In the genomic region with DNA sequence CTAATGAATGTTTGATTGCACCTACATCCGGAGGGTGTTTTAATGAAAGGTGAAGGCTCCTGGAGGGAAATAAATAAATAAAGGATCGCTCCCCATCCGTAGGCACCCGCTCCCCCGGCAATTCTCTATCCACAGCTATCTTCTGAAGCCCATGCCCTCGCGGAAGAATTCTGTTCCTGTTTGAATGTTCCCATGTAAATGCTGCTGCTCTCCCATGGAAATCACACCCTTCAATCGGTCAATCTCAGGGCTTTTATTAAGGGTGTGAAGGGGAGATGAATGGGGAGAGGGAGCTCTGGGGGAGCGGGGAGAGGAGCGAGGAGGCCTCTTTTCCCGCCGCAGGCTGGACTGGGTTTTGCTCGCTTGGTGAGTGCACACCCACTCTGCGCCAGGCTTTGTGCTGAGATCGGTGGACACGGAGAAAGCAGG, we compare ENCODE assay signal across 9 cellular contexts. TPM values are rescaled to one million over a fixed set of nuclear protein-coding genes. Genes with fewer than 3 reads are reported as not detected.
DNase-seq lines count a peak whose midpoint lies in the region; ATAC-seq and TF ChIP-seq lines count a peak whose summit lies in the region.
"Had no signal": no experiment of that assay in that cellular context is flagged by ENCODE, and none has a peak within 500 bp of the region (broad histone marks: within the 10 kb centered on the region; RNA-seq: fewer than 3 reads in every experiment).

No MANE protein-coding gene starts in this region.

- no peak overlapping the region for H3K27ac Mint-ChIP-seq in activated T-cell treated with anti-CD3 and anti-CD28 coated beads, Interleukin-2, amount 50 U/mL, for 24 hours
- H3K27ac Mint-ChIP-seq in WTC11, result no peak overlapping the region

- peaks cover 17% of the 10 kb centered on the region for H3K4me1 ChIP-seq in stomach smooth muscle (ENCODE audit: control insufficient read depth, insufficient read depth, low read length)

- H3K9me3 ChIP-seq in stomach smooth muscle (ENCODE audit: control insufficient read depth in 2 of 2, low read length in 2 of 2), result no peaks in the 10 kb centered on the region

- TF ChIP-seq CTCF in WTC11 (IDR thresholded peaks at IDR 0.05), result no peak

- peaks cover 21% of the 10 kb centered on the region for H3K4me1 Mint-ChIP-seq in activated T-cell treated with anti-CD3 and anti-CD28 coated beads, Interleukin-2, amount 50 U/mL, for 24 hours (ENCODE audit: low read depth)
- H3K4me1 Mint-ChIP-seq in WTC11, result peaks cover 11% of the 10 kb centered on the region

- peak overlapping the region; percentile 31 for H3K4me3 Mint-ChIP-seq in activated T-cell treated with anti-CD3 and anti-CD28 coated beads, Interleukin-2, amount 50 U/mL, for 24 hours
- no peak overlapping the region for H3K4me3 Mint-ChIP-seq in WTC11

- CTCF ChIA-PET in WTC11 (lab: Charles Lee), result interaction anchor here (0.6 to 4.9 kb wide), 37 partner anchors 10 to 1348 kb away, joined by 3 to 116 read pairs (median 7); a partner anchor contains a TSS

- H3K4me3 ChIP-seq in stomach smooth muscle (ENCODE audit: low read length in 2 of 2), result peak overlapping the region; percentile 72 to 77

- H3K36me3 ChIP-seq in stomach smooth muscle (ENCODE audit: control insufficient read depth in 2 of 2, insufficient read depth in 2 of 2, low read length in 2 of 2), result no peaks in the 10 kb centered on the region

- POLR2A ChIA-PET in WTC11 (lab: Charles Lee), result interaction anchor here (0.5 to 1.6 kb wide), 4 partner anchors 52 to 220 kb away, joined by 3 to 4 read pairs (median 4); a partner anchor contains a TSS

- H3K27ac ChIP-seq in angular gyrus (ENCODE audit: low read depth, low read length) (peak overlapping the region; percentile 42), stomach smooth muscle (ENCODE audit: low read length) (no peak overlapping the region)

- no peaks in the 10 kb centered on the region for H3K9me3 Mint-ChIP-seq in activated T-cell treated with anti-CD3 and anti-CD28 coated beads, Interleukin-2, amount 50 U/mL, for 24 hours
- H3K9me3 Mint-ChIP-seq in WTC11, result no peaks in the 10 kb centered on the region

- H3K27me3 ChIP-seq in stomach smooth muscle (ENCODE audit: control insufficient read depth in 1 of 2, insufficient read depth in 2 of 2, low read length in 2 of 2), result peaks cover 47 to 51% of the 10 kb centered on the region in 2 donors

- H3K36me3 Mint-ChIP-seq in activated T-cell treated with anti-CD3 and anti-CD28 coated beads, Interleukin-2, amount 50 U/mL, for 24 hours (ENCODE audit: low read depth), result no peaks in the 10 kb centered on the region
- H3K36me3 Mint-ChIP-seq in WTC11, result no peaks in the 10 kb centered on the region

- H3K27me3 Mint-ChIP-seq in activated T-cell treated with anti-CD3 and anti-CD28 coated beads, Interleukin-2, amount 50 U/mL, for 24 hours, result peaks cover 34% of the 10 kb centered on the region
- peaks cover 6% of the 10 kb centered on the region for H3K27me3 Mint-ChIP-seq in WTC11 (ENCODE audit: low read depth)

- peak overlapping the region in 1 of 2 donors; percentile 43 for H3K9ac ChIP-seq in stomach smooth muscle (ENCODE audit: low read length in 2 of 2)

- DNase-seq in activated T-cell treated with anti-CD3 and anti-CD28 coated beads, Interleukin-2, amount 50 U/mL, for 24 hours, result no peak
- no peak for DNase-seq in activated T-cell treated with anti-CD3 and anti-CD28 coated beads for 4 hours
- DNase-seq in left kidney (ENCODE audit: low read depth, low spot score), result peak; percentile 49
- DNase-seq in activated effector memory CD4-positive, alpha-beta T cell treated with Interleukin-2 at 50 U/mL for 16 hours, result no peak
- no peak for DNase-seq in WTC11 (ENCODE audit: low spot score)
- DNase-seq: erythroblast had no signal

- ATAC-seq in WTC11, result no peak; the same call in 1 of the 2 replicates
- ATAC-seq in HG03280 (IDR thresholded peaks at IDR 0.05; ENCODE audit: unreplicated experiment), result no peak

TF ChIP-seq in WTC11, 78 proteins besides CTCF, POLR2A, EP300 and RAD21:
- TF ChIP-seq SP1 (CRISPR knock-in tag; conservative IDR thresholded peaks at IDR 0.05) (no peak), TCF7 (CRISPR knock-in tag; IDR thresholded peaks at IDR 0.05; ENCODE audit: low read depth) (no peak), KAT7 (CRISPR knock-in tag; IDR thresholded peaks at IDR 0.05; ENCODE audit: borderline replicate concordance) (no peak), NFATC4 (CRISPR knock-in tag; IDR thresholded peaks at IDR 0.05) (no peak), ZNF121 (CRISPR knock-in tag; IDR thresholded peaks at IDR 0.05) (no peak), SMAD3 (CRISPR knock-in tag; IDR thresholded peaks at IDR 0.05; ENCODE audit: borderline replicate concordance) (no peak), ZNF423 (CRISPR knock-in tag; IDR thresholded peaks at IDR 0.05) (no peak)
- TF ChIP-seq, protein P1, sequence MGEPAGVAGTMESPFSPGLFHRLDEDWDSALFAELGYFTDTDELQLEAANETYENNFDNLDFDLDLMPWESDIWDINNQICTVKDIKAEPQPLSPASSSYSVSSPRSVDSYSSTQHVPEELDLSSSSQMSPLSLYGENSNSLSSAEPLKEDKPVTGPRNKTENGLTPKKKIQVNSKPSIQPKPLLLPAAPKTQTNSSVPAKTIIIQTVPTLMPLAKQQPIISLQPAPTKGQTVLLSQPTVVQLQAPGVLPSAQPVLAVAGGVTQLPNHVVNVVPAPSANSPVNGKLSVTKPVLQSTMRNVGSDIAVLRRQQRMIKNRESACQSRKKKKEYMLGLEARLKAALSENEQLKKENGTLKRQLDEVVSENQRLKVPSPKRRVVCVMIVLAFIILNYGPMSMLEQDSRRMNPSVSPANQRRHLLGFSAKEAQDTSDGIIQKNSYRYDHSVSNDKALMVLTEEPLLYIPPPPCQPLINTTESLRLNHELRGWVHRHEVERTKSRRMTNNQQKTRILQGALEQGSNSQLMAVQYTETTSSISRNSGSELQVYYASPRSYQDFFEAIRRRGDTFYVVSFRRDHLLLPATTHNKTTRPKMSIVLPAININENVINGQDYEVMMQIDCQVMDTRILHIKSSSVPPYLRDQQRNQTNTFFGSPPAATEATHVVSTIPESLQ (CRISPR knock-in tag; IDR thresholded peaks at IDR 0.05), result no peak
- TF ChIP-seq, protein P2, sequence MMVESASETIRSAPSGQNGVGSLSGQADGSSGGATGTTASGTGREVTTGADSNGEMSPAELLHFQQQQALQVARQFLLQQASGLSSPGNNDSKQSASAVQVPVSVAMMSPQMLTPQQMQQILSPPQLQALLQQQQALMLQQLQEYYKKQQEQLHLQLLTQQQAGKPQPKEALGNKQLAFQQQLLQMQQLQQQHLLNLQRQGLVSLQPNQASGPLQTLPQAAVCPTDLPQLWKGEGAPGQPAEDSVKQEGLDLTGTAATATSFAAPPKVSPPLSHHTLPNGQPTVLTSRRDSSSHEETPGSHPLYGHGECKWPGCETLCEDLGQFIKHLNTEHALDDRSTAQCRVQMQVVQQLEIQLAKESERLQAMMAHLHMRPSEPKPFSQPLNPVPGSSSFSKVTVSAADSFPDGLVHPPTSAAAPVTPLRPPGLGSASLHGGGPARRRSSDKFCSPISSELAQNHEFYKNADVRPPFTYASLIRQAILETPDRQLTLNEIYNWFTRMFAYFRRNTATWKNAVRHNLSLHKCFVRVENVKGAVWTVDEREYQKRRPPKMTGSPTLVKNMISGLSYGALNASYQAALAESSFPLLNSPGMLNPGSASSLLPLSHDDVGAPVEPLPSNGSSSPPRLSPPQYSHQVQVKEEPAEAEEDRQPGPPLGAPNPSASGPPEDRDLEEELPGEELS (CRISPR knock-in tag; IDR thresholded peaks at IDR 0.05), result no peak
- TF ChIP-seq, protein P3, sequence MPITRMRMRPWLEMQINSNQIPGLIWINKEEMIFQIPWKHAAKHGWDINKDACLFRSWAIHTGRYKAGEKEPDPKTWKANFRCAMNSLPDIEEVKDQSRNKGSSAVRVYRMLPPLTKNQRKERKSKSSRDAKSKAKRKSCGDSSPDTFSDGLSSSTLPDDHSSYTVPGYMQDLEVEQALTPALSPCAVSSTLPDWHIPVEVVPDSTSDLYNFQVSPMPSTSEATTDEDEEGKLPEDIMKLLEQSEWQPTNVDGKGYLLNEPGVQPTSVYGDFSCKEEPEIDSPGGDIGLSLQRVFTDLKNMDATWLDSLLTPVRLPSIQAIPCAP (CRISPR knock-in tag; IDR thresholded peaks at IDR 0.05), result no peak
- TF ChIP-seq, protein P4, sequence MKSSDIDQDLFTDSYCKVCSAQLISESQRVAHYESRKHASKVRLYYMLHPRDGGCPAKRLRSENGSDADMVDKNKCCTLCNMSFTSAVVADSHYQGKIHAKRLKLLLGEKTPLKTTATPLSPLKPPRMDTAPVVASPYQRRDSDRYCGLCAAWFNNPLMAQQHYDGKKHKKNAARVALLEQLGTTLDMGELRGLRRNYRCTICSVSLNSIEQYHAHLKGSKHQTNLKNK (CRISPR knock-in tag; IDR thresholded peaks at IDR 0.05), result no peak

RNA-seq across cellular contexts. Expression of a gene that starts 21.1 kb away (rescaled TPM):
- 51.2 to 60.4 TPM (median 53.4 TPM) in 3 replicates for total RNA-seq in WTC11 (2021)

RNA-seq across cellular contexts. Expression of a gene that starts 51.9 kb away (rescaled TPM):
- total RNA-seq in WTC11 (2021), result 43.6 to 50.3 TPM (median 44.8 TPM) in 3 replicates
